In genomic region chr4:47486306-47486705, GRCh38 we compare ENCODE assay signal across 9 cellular contexts.
DNase-seq lines count a peak whose midpoint lies in the region; ATAC-seq and FAIRE-seq lines count a peak whose summit lies in the region.
"Had no signal": no experiment of that assay in that cellular context is flagged by ENCODE, and none has a peak within 500 bp of the region (broad histone marks: within the 10 kb centered on the region; RNA-seq: fewer than 3 reads in every experiment).

No MANE protein-coding gene starts in this region.

- H3K9me3 ChIP-seq in HAP-1: no peaks in the 10 kb centered on the region

- H3K4me1 ChIP-seq in HAP-1: peaks cover 17% of the 10 kb centered on the region

- FAIRE-seq in islet of Langerhans (lab: Jason Lieb, UNC): peak; percentile 27

- H3K4me3 ChIP-seq in HAP-1: peak overlapping the region; percentile 55

- no peaks in the 10 kb centered on the region for H3K9me3 Mint-ChIP-seq in activated naive CD8-positive, alpha-beta T cell (ENCODE audit: low read depth)
- no peaks in the 10 kb centered on the region for H3K9me3 Mint-ChIP-seq in stimulated activated memory B cell treated with anti-CD40 and anti-IgM and Interleukin-4, amounts not matched to agents 10 μg/mL and 1 μg/mL and 100 μg/mL, for 72 hours

- H3K27me3 Mint-ChIP-seq in activated naive CD8-positive, alpha-beta T cell: no peaks in the 10 kb centered on the region
- no peaks in the 10 kb centered on the region for H3K27me3 Mint-ChIP-seq in stimulated activated memory B cell treated with anti-CD40 and anti-IgM and Interleukin-4, amounts not matched to agents 10 μg/mL and 1 μg/mL and 100 μg/mL, for 72 hours

- H3K27ac Mint-ChIP-seq in activated naive CD8-positive, alpha-beta T cell: peak overlapping the region; percentile 22
- peak overlapping the region; percentile 97 for H3K27ac Mint-ChIP-seq in stimulated activated memory B cell treated with anti-CD40 and anti-IgM and Interleukin-4, amounts not matched to agents 10 μg/mL and 1 μg/mL and 100 μg/mL, for 72 hours

- no peak for ATAC-seq in stimulated activated memory B cell treated with anti-CD40 and anti-IgM and Interleukin-4, amounts not matched to agents 10 μg/mL and 1 μg/mL and 100 μg/mL, for 72 hours
- no peak for ATAC-seq in HG03045 (IDR thresholded peaks at IDR 0.05; ENCODE audit: unreplicated experiment)

- H3K4me1 Mint-ChIP-seq in activated naive CD8-positive, alpha-beta T cell (ENCODE audit: low read depth): peaks cover 36% of the 10 kb centered on the region
- H3K4me1 Mint-ChIP-seq in stimulated activated memory B cell treated with anti-CD40 and anti-IgM and Interleukin-4, amounts not matched to agents 10 μg/mL and 1 μg/mL and 100 μg/mL, for 72 hours: peaks cover 54% of the 10 kb centered on the region

- no peaks in the 10 kb centered on the region for H3K36me3 Mint-ChIP-seq in activated naive CD8-positive, alpha-beta T cell
- H3K36me3 Mint-ChIP-seq in stimulated activated memory B cell treated with anti-CD40 and anti-IgM and Interleukin-4, amounts not matched to agents 10 μg/mL and 1 μg/mL and 100 μg/mL, for 72 hours: peaks cover 5% of the 10 kb centered on the region

- no peaks in the 10 kb centered on the region; the same call in 1 of the 2 replicates for H3K36me3 ChIP-seq in HAP-1 (replicated peaks)

- in situ Hi-C loops in HAP-1 (cut with MboI; ENCODE audit: low sequenced_read_pairs): no loop called here

- DNase-seq in HAP-1 (ENCODE audit: low spot score in 2 of 2) (peak in 1 of 2 experiments; percentile 41), T1000 (lab: John Stamatoyannopoulos, UW) (no peak), T-helper 9 cell (no peak)
- DNase-seq in stimulated activated CD4-positive, alpha-beta T cell treated with anti-CD3 and anti-CD28 coated beads, Interleukin-4, amount 100 ng/mL, for 4 hours: no peak
- DNase-seq: activated naive CD4-positive, alpha-beta T cell treated with anti-CD3 and anti-CD28 coated beads, Interleukin-2, amount 50 U/mL, for 16 hours had no signal

- peak overlapping the region; percentile 96 for H3K4me3 Mint-ChIP-seq in activated naive CD8-positive, alpha-beta T cell
- peak overlapping the region; percentile 92 for H3K4me3 Mint-ChIP-seq in stimulated activated memory B cell treated with anti-CD40 and anti-IgM and Interleukin-4, amounts not matched to agents 10 μg/mL and 1 μg/mL and 100 μg/mL, for 72 hours

- H3K27me3 ChIP-seq in HAP-1 (ENCODE audit: low read depth): no peaks in the 10 kb centered on the region; the same call in 1 of the 2 replicates
